8 cellular contexts compared by ENCODE assay signal in the genomic region with DNA sequence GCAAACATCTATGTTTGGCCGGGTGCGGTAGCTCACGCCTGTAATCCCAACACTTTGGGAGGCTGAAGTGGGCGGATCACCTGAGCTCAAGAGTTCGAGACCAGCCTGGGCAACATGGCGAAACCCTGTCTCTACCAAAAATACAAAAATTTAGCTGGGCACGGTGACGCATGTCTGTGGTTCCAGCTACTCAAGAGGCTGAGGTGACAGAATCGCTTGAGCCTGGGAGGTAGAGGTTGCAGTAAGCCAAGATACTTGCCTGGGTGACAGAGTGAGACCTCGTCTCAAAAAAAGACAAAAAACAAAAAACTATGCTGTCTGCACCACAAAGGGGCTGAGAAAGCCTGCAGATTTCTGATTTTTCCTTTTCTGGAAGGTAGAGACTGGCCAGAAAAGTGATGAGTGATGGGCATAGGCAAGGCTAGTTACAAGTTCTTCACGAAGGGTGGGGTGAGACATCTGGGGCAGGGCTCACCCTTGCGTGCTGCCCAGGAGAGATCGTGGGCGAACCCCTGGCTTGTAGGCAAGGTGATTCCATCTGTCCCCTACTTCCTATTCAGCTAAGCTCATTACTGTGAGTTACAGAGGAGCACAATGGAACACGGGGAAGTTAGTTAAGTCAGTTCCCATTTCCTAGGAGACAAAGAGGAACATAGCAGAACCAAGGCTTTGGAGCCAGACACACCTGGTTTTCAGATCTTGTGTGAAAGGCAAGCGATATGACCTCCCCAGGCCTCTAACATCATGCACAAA. TPM values are rescaled to one million over a fixed set of nuclear protein-coding genes. Genes with fewer than 3 reads are reported as not detected.
A peak's percentile ranks its signal among the peaks of the same experiment; 100 is the strongest.
DNase-seq lines count a peak whose midpoint lies in the region; ATAC-seq, FAIRE-seq and TF ChIP-seq lines count a peak whose summit lies in the region.

No MANE protein-coding gene starts in this region.

- SMC1A ChIA-PET in GM12878 (lab: Charles Lee; ENCODE audit: uncharacterized antibody, unreplicated experiment): interaction anchor here (1.0 to 6.7 kb wide), 8 partner anchors 9 to 118 kb away, joined by 3 to 71 read pairs (median 16); a partner anchor contains a TSS

- H3K27me3 Mint-ChIP-seq in CD8-positive, alpha-beta T cell (ENCODE audit: low read depth): no peaks in the 10 kb centered on the region
- H3K27me3 Mint-ChIP-seq in nephron progenitor cell (ENCODE audit: low read depth, poor library complexity): peaks cover 4% of the 10 kb centered on the region

- TF ChIP-seq POLR2A in GM12878 (IDR thresholded peaks at IDR 0.05; ENCODE audit: low read depth, low read length): no peak; the same call in 1 of the 2 replicates

- CTCF ChIA-PET in CD8-positive, alpha-beta T cell (lab: Charles Lee): interaction anchor here (0.8 to 1.9 kb wide), 7 partner anchors 11 to 118 kb away, joined by 3 to 14 read pairs (median 5); no protein-coding TSS in a partner anchor
- CTCF ChIA-PET in GM12878 (lab: Yijun Ruan, JAX): interaction anchor here (1.0 to 9.3 kb wide), 9 partner anchors 12 to 177 kb away, joined by 3 to 57 read pairs (median 4); a partner anchor contains a TSS

- H3K79me2 ChIP-seq in GM12878 (ENCODE audit: control insufficient read depth, insufficient read depth, low read length) (peaks cover 88% of the 10 kb centered on the region), MM.1S (ENCODE audit: low read length) (peaks cover 72% of the 10 kb centered on the region)

- BruUV-seq in GM12878 (replicated peaks; lab: Mats Ljungman, UMichigan): no TSS peak

- no peak for FAIRE-seq in GM12878 (lab: Jason Lieb, UNC)

- H4K20me1 ChIP-seq in GM12878 (ENCODE audit: control insufficient read depth, insufficient read depth): peaks cover 33% of the 10 kb centered on the region
- H4K20me1 ChIP-seq in MM.1S (ENCODE audit: insufficient read depth, low read length): peaks cover 7% of the 10 kb centered on the region; the same call in 1 of the 2 replicates

- H3K27me3 ChIP-seq in CD8-positive, alpha-beta T cell (ENCODE audit: insufficient read depth, low read length): no peaks in the 10 kb centered on the region
- no peaks in the 10 kb centered on the region for H3K27me3 ChIP-seq in GM12878 (replicated peaks in 1 of 2; ENCODE audit: control insufficient read depth in 2 of 2, insufficient read depth in 2 of 2, low read length in 1 of 2)
- 0 out of 2 replicates have a peak, but pooled peaks cover 3% of the 10 kb centered on the region for H3K27me3 ChIP-seq in MM.1S (replicated peaks; ENCODE audit: insufficient read depth, low read length)

- TF ChIP-seq RAD21 in GM12878 (IDR thresholded peaks at IDR 0.05; ENCODE audit: insufficient read depth, low read depth, low read length): no peak

- H3K4me1 ChIP-seq in CD8-positive, alpha-beta T cell (ENCODE audit: insufficient read depth, low read length): peaks cover 74% of the 10 kb centered on the region
- H3K4me1 ChIP-seq in GM12878 (ENCODE audit: control insufficient read depth, insufficient read depth, low read length) (peaks cover 54% of the 10 kb centered on the region), MM.1S (ENCODE audit: low read length) (peaks cover 18% of the 10 kb centered on the region; the same call in 1 of the 2 replicates), mucosa of descending colon (ENCODE audit: low read depth) (peaks cover 15% of the 10 kb centered on the region)

- peaks cover 70% of the 10 kb centered on the region for H3K4me1 Mint-ChIP-seq in CD8-positive, alpha-beta T cell (ENCODE audit: low read depth)
- peaks cover 80% of the 10 kb centered on the region for H3K4me1 Mint-ChIP-seq in nephron progenitor cell

- H3K4me2 ChIP-seq in GM12878 (ENCODE audit: control insufficient read depth, insufficient read depth) (peak overlapping the region; percentile 87), MM.1S (ENCODE audit: low read depth, low read length) (no peak overlapping the region)

- 0 out of 2 replicates have a peak, but pooled peaks cover 5% of the 10 kb centered on the region for H3F3A ChIP-seq in MM.1S (ENCODE audit: insufficient read depth, low read length)

- no peak for TF ChIP-seq EP300 in GM12878 (IDR thresholded peaks at IDR 0.05; ENCODE audit: borderline replicate concordance in 1 of 2, control insufficient read depth in 1 of 2, low read depth in 2 of 2, low read length in 2 of 2)

- no peak overlapping the region for H3K4me3 ChIP-seq in CD8-positive, alpha-beta T cell (ENCODE audit: low read depth, low read length)
- peak overlapping the region; percentile 88 for H3K4me3 ChIP-seq in GM12878
- H3K4me3 ChIP-seq in MM.1S (ENCODE audit: low read length): no peak overlapping the region
- H3K4me3 ChIP-seq in mucosa of descending colon: no peak overlapping the region

- WGBS in GM12878 (ENCODE audit: insufficient coverage, insufficient replicate concordance, low lambda C conversion rate, missing lambda C conversion rate): 10% methylated on average over 16 of the region's 16 CpGs

- intact Hi-C loops in CD8-positive, alpha-beta T cell (cut with DNase I, micrococcal nuclease): loop anchor here (10.0 kb wide), 5 partner anchors 111 to 1849 kb away; a partner anchor contains a TSS
- intact Hi-C loops in GM12878 (cut with micrococcal nuclease; ENCODE audit: unreplicated experiment): loop anchor here (5.0 kb wide), 2 partner anchors 33 to 273 kb away; a partner anchor contains a TSS
- intact Hi-C loops in mucosa of descending colon (cut with DNase I, micrococcal nuclease): no loop called here

- H3K9me3 ChIP-seq in CD8-positive, alpha-beta T cell (ENCODE audit: low read length): no peaks in the 10 kb centered on the region
- H3K9me3 ChIP-seq in GM12878 (replicated peaks; ENCODE audit: control insufficient read depth, insufficient read depth, low read length): no peaks in the 10 kb centered on the region
- H3K9me3 ChIP-seq in MM.1S (replicated peaks; ENCODE audit: insufficient read depth, low read length): no peaks in the 10 kb centered on the region
- H3K9me3 ChIP-seq in mucosa of descending colon: no peaks in the 10 kb centered on the region

- RAD21 ChIA-PET in GM12878 (lab: Charles Lee; ENCODE audit: unreplicated experiment): interaction anchor here (0.9 to 2.7 kb wide), 8 partner anchors 8 to 188 kb away, joined by 3 to 11 read pairs (median 4); a partner anchor contains a TSS

- no peaks in the 10 kb centered on the region for H3K36me3 ChIP-seq in CD8-positive, alpha-beta T cell (ENCODE audit: insufficient read depth, low read length)
- H3K36me3 ChIP-seq in GM12878 (ENCODE audit: control insufficient read depth in 2 of 2, insufficient read depth in 2 of 2, low read length in 1 of 2) (peaks cover 12 to 28% of the 10 kb centered on the region in 2 experiments), MM.1S (replicated peaks; ENCODE audit: insufficient read depth, low read length) (no peaks in the 10 kb centered on the region), mucosa of descending colon (ENCODE audit: low read depth) (no peaks in the 10 kb centered on the region)

- in situ Hi-C loops in KBM-7 (cut with MboI; ENCODE audit: low pct_unique_long_range_greater_than_20kb, low sequenced_read_pairs) (no loop called here), GM12878 (cut with MboI) (loop anchor here (5.0 to 10.0 kb wide), 2 partner anchors 33 to 879 kb away; no protein-coding TSS in a partner anchor)

- no peak for TF ChIP-seq CTCF in CD8-positive, alpha-beta T cell (IDR thresholded peaks at IDR 0.05)
- no peak for TF ChIP-seq CTCF in GM12878 (IDR thresholded peaks at IDR 0.05 in 2 of 3, conservative IDR thresholded peaks at IDR 0.05 in 1 of 3; ENCODE audit: control insufficient read depth in 2 of 3, extremely low read depth in 1 of 3, insufficient read depth in 1 of 3, low read depth in 3 of 3, low read length in 3 of 3)
- no peak for TF ChIP-seq CTCF in nephron progenitor cell (IDR thresholded peaks at IDR 0.05)
- no peak for TF ChIP-seq CTCF in MM.1S (IDR thresholded peaks at IDR 0.05; ENCODE audit: low read length)
- TF ChIP-seq CTCF in mucosa of descending colon (IDR thresholded peaks at IDR 0.05): no peak

- H3K9me2 ChIP-seq in MM.1S (replicated peaks; ENCODE audit: insufficient read depth, low read length): no peaks in the 10 kb centered on the region

- peak overlapping the region; percentile 19 for H3K27ac ChIP-seq in CD8-positive, alpha-beta T cell (ENCODE audit: low read depth, low read length)
- H3K27ac ChIP-seq in GM12878 (ENCODE audit: control insufficient read depth, insufficient read depth): peak overlapping the region; percentile 58
- H3K27ac ChIP-seq in MM.1S (ENCODE audit: low read length): no peak overlapping the region

- H3K36me3 Mint-ChIP-seq in CD8-positive, alpha-beta T cell: peaks cover 36% of the 10 kb centered on the region
- peaks cover 32% of the 10 kb centered on the region for H3K36me3 Mint-ChIP-seq in nephron progenitor cell (ENCODE audit: low read depth)

- H3K27ac Mint-ChIP-seq in CD8-positive, alpha-beta T cell: peak overlapping the region; percentile 91
- peak overlapping the region; percentile 69 for H3K27ac Mint-ChIP-seq in nephron progenitor cell

- peak overlapping the region; percentile 72 for H3K9ac ChIP-seq in GM12878 (ENCODE audit: control insufficient read depth, insufficient read depth, low read length)
- H3K9ac ChIP-seq in MM.1S (ENCODE audit: low read length): no peak overlapping the region

- H3K4me3 Mint-ChIP-seq in CD8-positive, alpha-beta T cell: peak overlapping the region; percentile 75
- peak overlapping the region; percentile 96 for H3K4me3 Mint-ChIP-seq in nephron progenitor cell

- POLR2A ChIA-PET in CD8-positive, alpha-beta T cell (lab: Charles Lee): interaction anchor here (0.6 to 3.0 kb wide), 7 partner anchors 12 to 189 kb away, joined by 3 to 16 read pairs (median 7); a partner anchor contains a TSS
- POLR2A ChIA-PET in GM12878 (lab: Charles Lee): interaction anchor here (0.6 to 3.3 kb wide), 5 partner anchors 14 to 189 kb away, joined by 3 to 22 read pairs (median 4); a partner anchor contains a TSS

- DNase-seq in CD8-positive, alpha-beta T cell: peak in 2 of 7 experiments; percentile 50 to 65
- DNase-seq in KBM-7: peak; percentile 63
- no peak for DNase-seq in GM12878 (ENCODE audit: low read depth, low spot score)
- DNase-seq in nephron progenitor cell: no peak
- DNase-seq in MM.1S: no peak
- DNase-seq in mucosa of descending colon: no peak
- DNase-seq in NCI-H774 (lab: John Stamatoyannopoulos, UW): no peak

- ATAC-seq in CD8-positive, alpha-beta T cell: no peak
- ATAC-seq in GM12878 (no peak), mucosa of descending colon (no peak), GM21367 (IDR thresholded peaks at IDR 0.05; ENCODE audit: unreplicated experiment) (no peak)

- H3K9me3 Mint-ChIP-seq in CD8-positive, alpha-beta T cell: no peaks in the 10 kb centered on the region
- no peaks in the 10 kb centered on the region for H3K9me3 Mint-ChIP-seq in nephron progenitor cell

- H2AFZ ChIP-seq in GM12878 (ENCODE audit: control insufficient read depth, low read depth, low read length) (no peak overlapping the region), MM.1S (ENCODE audit: low read length) (no peak overlapping the region)

RNA-seq across cellular contexts. Expression of a gene that starts 3.2 kb away (rescaled TPM):
- 10 to 100 TPM; 85.0 to 97.2 TPM for total RNA-seq in CD8-positive, alpha-beta T cell
- 231 and 256 TPM in 2 replicates for total RNA-seq in GM12878 (2013; cell fraction: nucleolus; rRNA removed)
- total RNA-seq in GM12878 (2014; rRNA removed): 51.6 and 59.6 TPM in 2 replicates
- total RNA-seq in GM12878 (2014; rRNA removed; fragmentation: Illumina TruSeq; extraction: Trizol): 21.1 and 21.9 TPM in 2 replicates
- 59.5 and 62.7 TPM in 2 replicates for total RNA-seq in GM12878 (2021)
- 14.2 TPM for polyA plus RNA-seq in GM12878 (2011; ENCODE audit: low read depth)
- polyA plus RNA-seq in GM12878 (2011; rRNA removed): 24.6 and 61.0 TPM in 2 replicates
- 65.0 and 66.9 TPM in 2 replicates for polyA plus RNA-seq in GM12878 (2011; cell fraction: cytosol; rRNA removed)
- polyA plus RNA-seq in GM12878 (2011; cell fraction: nucleus; rRNA removed): 133 and 156 TPM in 2 replicates
- 31.0 and 72.3 TPM in 2 replicates for polyA plus RNA-seq in GM12878 (2012)
- 19.1 and 24.0 TPM in 2 replicates for polyA plus RNA-seq in GM12878 (2014; fragmentation: Illumina TruSeq; extraction: Trizol)
- polyA plus RNA-seq in GM12878 (2014; fragmentation: Nextera tagmentation; extraction: Ambion mirVana): 1 to 10 TPM; 5.7 to 8.2 TPM
- 28.7 and 29.0 TPM in 2 replicates for polyA plus RNA-seq in GM12878 (2014; rRNA removed)
- 10 to 100 TPM; 65.2 to 66.0 TPM for polyA plus RNA-seq in GM12878 (2016; fragmentation: Nextera tagmentation; extraction: Ambion mirVana)
- 75.2 and 106 TPM in 2 replicates for polyA minus RNA-seq in GM12878 (2011; rRNA and poly(A)+ RNA removed)
- polyA minus RNA-seq in GM12878 (2011; cell fraction: cytosol; rRNA and poly(A)+ RNA removed): 35.3 and 45.0 TPM in 2 replicates
- polyA minus RNA-seq in GM12878 (2011; cell fraction: nucleus; rRNA and poly(A)+ RNA removed): 71.8 and 100 TPM in 2 replicates
- 10 to 100 TPM; 36.0 to 81.2 (median 74.3) TPM for total RNA-seq in mucosa of descending colon

Comparison
In these comparisons a context has a peak if more than half of its experiments do, and no peak if none do; other contexts are left out.
1. intact Hi-C loops: an anchor here in CD8-positive, alpha-beta T cell (10.0 kb wide) and GM12878 (5.0 kb wide); none called in mucosa of descending colon.